Comparison of ENCODE assay signal across 1 cellular context in genomic region chr17:81939881-81940385, GRCh38.
TF ChIP-seq lines count a peak whose summit lies in the region.

No MANE protein-coding gene starts in this region.

TF ChIP-seq in IMR-90, 13 proteins besides CTCF, POLR2A, EP300 and RAD21:
- TF ChIP-seq MXI1 (IDR thresholded peaks at IDR 0.05; ENCODE audit: borderline replicate concordance, low read depth, low read length), result no peak
- TF ChIP-seq SMC3 (IDR thresholded peaks at IDR 0.05; ENCODE audit: low read depth, low read length), result no peak
- TF ChIP-seq RFX5 (IDR thresholded peaks at IDR 0.05; ENCODE audit: low read depth, low read length), result no peak
- TF ChIP-seq CHD1 (IDR thresholded peaks at IDR 0.05; ENCODE audit: low read depth, low read length), result no peak
- no peak for TF ChIP-seq MAFK (IDR thresholded peaks at IDR 0.05; ENCODE audit: low read depth, low read length)
- TF ChIP-seq, protein P1, sequence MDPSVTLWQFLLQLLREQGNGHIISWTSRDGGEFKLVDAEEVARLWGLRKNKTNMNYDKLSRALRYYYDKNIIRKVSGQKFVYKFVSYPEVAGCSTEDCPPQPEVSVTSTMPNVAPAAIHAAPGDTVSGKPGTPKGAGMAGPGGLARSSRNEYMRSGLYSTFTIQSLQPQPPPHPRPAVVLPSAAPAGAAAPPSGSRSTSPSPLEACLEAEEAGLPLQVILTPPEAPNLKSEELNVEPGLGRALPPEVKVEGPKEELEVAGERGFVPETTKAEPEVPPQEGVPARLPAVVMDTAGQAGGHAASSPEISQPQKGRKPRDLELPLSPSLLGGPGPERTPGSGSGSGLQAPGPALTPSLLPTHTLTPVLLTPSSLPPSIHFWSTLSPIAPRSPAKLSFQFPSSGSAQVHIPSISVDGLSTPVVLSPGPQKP (IDR thresholded peaks at IDR 0.05; ENCODE audit: borderline replicate concordance, low read depth, low read length), result no peak
- TF ChIP-seq FOS (IDR thresholded peaks at IDR 0.05; ENCODE audit: low read depth, low read length), result no peak
- TF ChIP-seq RCOR1 (IDR thresholded peaks at IDR 0.05; ENCODE audit: insufficient replicate concordance, low read length), result no peak
- no peak for TF ChIP-seq USF2 (IDR thresholded peaks at IDR 0.05; ENCODE audit: low read depth, low read length)
- no peak for TF ChIP-seq NFE2L2 (IDR thresholded peaks at IDR 0.05; ENCODE audit: low read depth, low read length)
- no peak for TF ChIP-seq MAZ (IDR thresholded peaks at IDR 0.05; ENCODE audit: borderline replicate concordance, low read depth, low read length)
- TF ChIP-seq BHLHE40 (IDR thresholded peaks at IDR 0.05; ENCODE audit: low read depth, low read length), result no peak
- TF ChIP-seq CEBPB (IDR thresholded peaks at IDR 0.05; ENCODE audit: low read depth, low read length), result no peak
